In the genomic region with DNA sequence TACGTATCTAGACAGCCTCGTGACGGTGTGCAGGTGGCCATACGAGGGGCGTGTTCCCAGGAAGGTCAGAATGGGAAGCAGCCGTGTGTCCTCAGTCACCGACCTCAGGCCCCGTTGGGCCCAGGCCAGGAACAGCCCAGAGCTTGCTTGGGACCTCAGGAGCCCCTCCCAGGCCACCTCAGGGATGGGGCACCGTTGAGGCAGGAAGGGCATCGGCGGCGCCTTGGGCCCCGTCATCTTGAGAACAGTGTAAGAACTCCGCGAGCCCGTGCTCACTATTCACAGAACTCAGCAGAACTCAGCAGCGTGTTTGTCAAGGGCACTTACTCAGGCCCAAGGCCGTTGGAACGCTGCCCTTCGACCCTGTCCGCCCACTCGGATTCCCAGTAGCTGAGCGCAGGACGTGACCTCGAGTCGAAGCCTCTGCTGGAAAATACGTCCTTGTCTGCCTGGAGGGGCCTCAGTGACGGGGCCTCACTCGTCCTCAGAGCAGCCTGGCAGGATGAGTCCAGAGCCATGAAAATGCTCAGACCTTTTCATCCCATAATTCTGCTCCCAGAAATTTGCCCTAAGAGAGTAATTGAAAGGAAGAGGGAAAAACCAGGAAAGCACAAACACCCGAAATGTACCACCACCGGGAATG, we compare ENCODE assay signal across 1 cellular context.
TF ChIP-seq lines count a peak whose summit lies in the region.

No MANE protein-coding gene starts in this region.

TF ChIP-seq in HepG2, 621 proteins besides CTCF, POLR2A, EP300 and RAD21 (continued from another document and continues in another):
- no peak for TF ChIP-seq ZNF275 (CRISPR knock-in tag; IDR thresholded peaks at IDR 0.05; ENCODE audit: borderline replicate concordance)
- TF ChIP-seq, protein P1, sequence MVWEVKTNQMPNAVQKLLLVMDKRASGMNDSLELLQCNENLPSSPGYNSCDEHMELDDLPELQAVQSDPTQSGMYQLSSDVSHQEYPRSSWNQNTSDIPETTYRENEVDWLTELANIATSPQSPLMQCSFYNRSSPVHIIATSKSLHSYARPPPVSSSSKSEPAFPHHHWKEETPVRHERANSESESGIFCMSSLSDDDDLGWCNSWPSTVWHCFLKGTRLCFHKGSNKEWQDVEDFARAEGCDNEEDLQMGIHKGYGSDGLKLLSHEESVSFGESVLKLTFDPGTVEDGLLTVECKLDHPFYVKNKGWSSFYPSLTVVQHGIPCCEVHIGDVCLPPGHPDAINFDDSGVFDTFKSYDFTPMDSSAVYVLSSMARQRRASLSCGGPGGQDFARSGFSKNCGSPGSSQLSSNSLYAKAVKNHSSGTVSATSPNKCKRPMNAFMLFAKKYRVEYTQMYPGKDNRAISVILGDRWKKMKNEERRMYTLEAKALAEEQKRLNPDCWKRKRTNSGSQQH (CRISPR knock-in tag; IDR thresholded peaks at IDR 0.05; ENCODE audit: low read depth), result no peak
- TF ChIP-seq ZNF772 (CRISPR knock-in tag; IDR thresholded peaks at IDR 0.05), result peak; percentile 89
- no peak for TF ChIP-seq TBL1XR1 (IDR thresholded peaks at IDR 0.05; ENCODE audit: borderline replicate concordance, low read length, partially characterized antibody)
- no peak for TF ChIP-seq ZNF33A (CRISPR knock-in tag; IDR thresholded peaks at IDR 0.05; ENCODE audit: borderline replicate concordance)
- TF ChIP-seq DMTF1 (CRISPR knock-in tag; IDR thresholded peaks at IDR 0.05), result no peak
- peak; percentile 93 for TF ChIP-seq PHF21A (CRISPR knock-in tag; IDR thresholded peaks at IDR 0.05)
- TF ChIP-seq CCDC6 (CRISPR knock-in tag; IDR thresholded peaks at IDR 0.05), result no peak
- TF ChIP-seq NFIB (CRISPR knock-in tag; IDR thresholded peaks at IDR 0.05; ENCODE audit: borderline replicate concordance), result no peak
- TF ChIP-seq PHF5A (CRISPR knock-in tag; IDR thresholded peaks at IDR 0.05; ENCODE audit: low read depth, unreplicated experiment), result peak; percentile 64
- no peak for TF ChIP-seq SMC3 (IDR thresholded peaks at IDR 0.05; ENCODE audit: low read length)
- TF ChIP-seq EEA1 (CRISPR knock-in tag; IDR thresholded peaks at IDR 0.05; ENCODE audit: borderline replicate concordance), result no peak
- TF ChIP-seq FIP1L1 (IDR thresholded peaks at IDR 0.05; ENCODE audit: borderline replicate concordance, insufficient read depth, low read depth, low read length), result no peak
- 0 out of 2 replicates have a peak, but pooled peaks have one; percentile 60 for TF ChIP-seq HES4 (CRISPR knock-in tag; IDR thresholded peaks at IDR 0.05; ENCODE audit: borderline replicate concordance)
- no peak for TF ChIP-seq ZNF7 (CRISPR knock-in tag; IDR thresholded peaks at IDR 0.05)
- no peak for TF ChIP-seq ZFYVE20 (CRISPR knock-in tag; IDR thresholded peaks at IDR 0.05; ENCODE audit: borderline replicate concordance, low read depth)
- peak; percentile 33; the same call in 1 of the 2 replicates for TF ChIP-seq RORA (CRISPR knock-in tag; IDR thresholded peaks at IDR 0.05)
- TF ChIP-seq SALL1 (CRISPR knock-in tag; IDR thresholded peaks at IDR 0.05), result peak; percentile 86
- TF ChIP-seq ZNF766 (CRISPR knock-in tag; IDR thresholded peaks at IDR 0.05; ENCODE audit: borderline replicate concordance), result no peak
- TF ChIP-seq PAF1 (CRISPR knock-in tag; IDR thresholded peaks at IDR 0.05), result no peak
- TF ChIP-seq HOXA7 (CRISPR knock-in tag; IDR thresholded peaks at IDR 0.05), result no peak
- TF ChIP-seq ZNF441 (CRISPR knock-in tag; IDR thresholded peaks at IDR 0.05; ENCODE audit: borderline replicate concordance), result peak; percentile 70; the same call in 1 of the 2 replicates
- peak; percentile 90 for TF ChIP-seq TARDBP (CRISPR knock-in tag; IDR thresholded peaks at IDR 0.05)
- TF ChIP-seq ZNF773 (CRISPR knock-in tag; IDR thresholded peaks at IDR 0.05; ENCODE audit: borderline replicate concordance), result no peak
- TF ChIP-seq RELA (CRISPR knock-in tag; IDR thresholded peaks at IDR 0.05), result no peak
- peak in 1 of 2 experiments; percentile 1; a peak in 1 of 4 replicates for TF ChIP-seq MAFK (conservative IDR thresholded peaks at IDR 0.05 in 1 of 2, IDR thresholded peaks at IDR 0.05 in 1 of 2; ENCODE audit: low read length in 2 of 2)
- peak; percentile 77 for TF ChIP-seq SPEN (CRISPR knock-in tag; IDR thresholded peaks at IDR 0.05; ENCODE audit: low read depth)
- TF ChIP-seq ZZZ3 (CRISPR knock-in tag; IDR thresholded peaks at IDR 0.05; ENCODE audit: borderline replicate concordance), result no peak
- no peak for TF ChIP-seq PCBP1 (IDR thresholded peaks at IDR 0.05; ENCODE audit: borderline replicate concordance, low read depth, low read length)
- TF ChIP-seq, protein P2, sequence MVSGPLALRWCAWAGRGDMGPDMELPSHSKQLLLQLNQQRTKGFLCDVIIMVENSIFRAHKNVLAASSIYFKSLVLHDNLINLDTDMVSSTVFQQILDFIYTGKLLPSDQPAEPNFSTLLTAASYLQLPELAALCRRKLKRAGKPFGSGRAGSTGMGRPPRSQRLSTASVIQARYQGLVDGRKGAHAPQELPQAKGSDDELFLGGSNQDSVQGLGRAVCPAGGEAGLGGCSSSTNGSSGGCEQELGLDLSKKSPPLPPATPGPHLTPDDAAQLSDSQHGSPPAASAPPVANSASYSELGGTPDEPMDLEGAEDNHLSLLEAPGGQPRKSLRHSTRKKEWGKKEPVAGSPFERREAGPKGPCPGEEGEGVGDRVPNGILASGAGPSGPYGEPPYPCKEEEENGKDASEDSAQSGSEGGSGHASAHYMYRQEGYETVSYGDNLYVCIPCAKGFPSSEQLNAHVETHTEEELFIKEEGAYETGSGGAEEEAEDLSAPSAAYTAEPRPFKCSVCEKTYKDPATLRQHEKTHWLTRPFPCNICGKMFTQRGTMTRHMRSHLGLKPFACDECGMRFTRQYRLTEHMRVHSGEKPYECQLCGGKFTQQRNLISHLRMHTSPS (CRISPR knock-in tag; IDR thresholded peaks at IDR 0.05; ENCODE audit: low read depth), result no peak
- TF ChIP-seq ZNF296 (CRISPR knock-in tag; conservative IDR thresholded peaks at IDR 0.05), result peak; percentile 83
- no peak for TF ChIP-seq SRSF9 (IDR thresholded peaks at IDR 0.05; ENCODE audit: borderline replicate concordance, insufficient read depth, low read depth, low read length, poor library complexity, severe bottlenecking)
- TF ChIP-seq ZNF496 (CRISPR knock-in tag; IDR thresholded peaks at IDR 0.05; ENCODE audit: insufficient replicate concordance), result no peak
- TF ChIP-seq FUBP1 (CRISPR knock-in tag; IDR thresholded peaks at IDR 0.05; ENCODE audit: borderline replicate concordance), result no peak
- peak; percentile 88 for TF ChIP-seq SP5 (CRISPR knock-in tag; IDR thresholded peaks at IDR 0.05; ENCODE audit: borderline replicate concordance, low read depth)
- no peak; the same call in 1 of the 2 replicates for TF ChIP-seq ZIK1 (CRISPR knock-in tag; IDR thresholded peaks at IDR 0.05; ENCODE audit: borderline replicate concordance, low read depth)
- TF ChIP-seq SUZ12 (IDR thresholded peaks at IDR 0.05; ENCODE audit: low read depth, low read length), result no peak
- no peak for TF ChIP-seq GTF3A (CRISPR knock-in tag; conservative IDR thresholded peaks at IDR 0.05)
- no peak for TF ChIP-seq ZNF10 (CRISPR knock-in tag; IDR thresholded peaks at IDR 0.05; ENCODE audit: borderline replicate concordance, low read depth)
- TF ChIP-seq ZBTB43 (CRISPR knock-in tag; conservative IDR thresholded peaks at IDR 0.05), result no peak
- TF ChIP-seq ZNF547 (CRISPR knock-in tag; IDR thresholded peaks at IDR 0.05), result peak; percentile 86
- TF ChIP-seq HDAC6 (IDR thresholded peaks at IDR 0.05; ENCODE audit: low read depth, low read length), result no peak
- no peak for TF ChIP-seq ZNF549 (CRISPR knock-in tag; IDR thresholded peaks at IDR 0.05)
- no peak for TF ChIP-seq KAT2B (IDR thresholded peaks at IDR 0.05; ENCODE audit: borderline replicate concordance, low read depth, low read length)
- TF ChIP-seq ZNF607 (CRISPR knock-in tag; IDR thresholded peaks at IDR 0.05; ENCODE audit: borderline replicate concordance), result no peak
- TF ChIP-seq ZNF34 (CRISPR knock-in tag; IDR thresholded peaks at IDR 0.05; ENCODE audit: borderline replicate concordance), result no peak
- no peak for TF ChIP-seq ZNF512 (CRISPR knock-in tag; IDR thresholded peaks at IDR 0.05)
- TF ChIP-seq ATF5 (CRISPR knock-in tag; IDR thresholded peaks at IDR 0.05; ENCODE audit: low read depth), result no peak; the same call in none of the 2 replicates
- no peak for TF ChIP-seq ZKSCAN5 (CRISPR knock-in tag; IDR thresholded peaks at IDR 0.05)
- TF ChIP-seq, protein P3, sequence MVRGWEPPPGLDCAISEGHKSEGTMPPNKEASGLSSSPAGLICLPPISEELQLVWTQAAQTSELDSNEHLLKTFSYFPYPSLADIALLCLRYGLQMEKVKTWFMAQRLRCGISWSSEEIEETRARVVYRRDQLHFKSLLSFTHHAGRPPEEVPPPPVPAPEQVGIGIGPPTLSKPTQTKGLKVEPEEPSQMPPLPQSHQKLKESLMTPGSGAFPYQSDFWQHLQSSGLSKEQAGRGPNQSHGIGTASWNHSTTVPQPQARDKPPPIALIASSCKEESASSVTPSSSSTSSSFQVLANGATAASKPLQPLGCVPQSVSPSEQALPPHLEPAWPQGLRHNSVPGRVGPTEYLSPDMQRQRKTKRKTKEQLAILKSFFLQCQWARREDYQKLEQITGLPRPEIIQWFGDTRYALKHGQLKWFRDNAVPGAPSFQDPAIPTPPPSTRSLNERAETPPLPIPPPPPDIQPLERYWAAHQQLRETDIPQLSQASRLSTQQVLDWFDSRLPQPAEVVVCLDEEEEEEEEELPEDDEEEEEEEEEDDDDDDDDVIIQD (CRISPR knock-in tag; IDR thresholded peaks at IDR 0.05; ENCODE audit: low read depth), result peak; percentile 70; the same call in 1 of the 2 replicates
- TF ChIP-seq ASH2L (IDR thresholded peaks at IDR 0.05; ENCODE audit: insufficient read length, low read depth, low read length), result peak; percentile 69
- TF ChIP-seq TAF1 (CRISPR knock-in tag; IDR thresholded peaks at IDR 0.05), result peak; percentile 57; the same call in 1 of the 2 replicates
- 0 out of 2 replicates have a peak, but pooled peaks have one; percentile 26 for TF ChIP-seq GFI1 (CRISPR knock-in tag; IDR thresholded peaks at IDR 0.05; ENCODE audit: borderline replicate concordance)
- no peak for TF ChIP-seq ARNT2 (CRISPR knock-in tag; IDR thresholded peaks at IDR 0.05; ENCODE audit: low read depth)
